In genomic region chr11:47867821-47868220, GRCh38 we compare ENCODE assay signal across 28 cellular contexts. TPM values are rescaled to one million over a fixed set of nuclear protein-coding genes. Genes with fewer than 3 reads are reported as not detected.
A peak's percentile ranks its signal among the peaks of the same experiment; 100 is the strongest.
DNase-seq lines count a peak whose midpoint lies in the region; ATAC-seq and TF ChIP-seq lines count a peak whose summit lies in the region.
"Had no signal": no experiment of that assay in that cellular context is flagged by ENCODE, and none has a peak within 500 bp of the region (broad histone marks: within the 10 kb centered on the region; RNA-seq: fewer than 3 reads in every experiment).

No MANE protein-coding gene starts in this region.

- TF ChIP-seq CTCF in HFFc6 (IDR thresholded peaks at IDR 0.05): no peak

- H3K27me3 Mint-ChIP-seq in HFFc6 (ENCODE audit: insufficient read depth): peaks cover 5% of the 10 kb centered on the region

- H3K9me3 ChIP-seq in adipocyte (ENCODE audit: control insufficient read depth, low read length): no peaks in the 10 kb centered on the region
- H3K9me3 ChIP-seq: BE2C, SK-N-SH had no signal

- no peak overlapping the region for H3K4me3 ChIP-seq in adipocyte (ENCODE audit: low read length)
- H3K4me3 ChIP-seq: GM12878, K562 had no signal

- no peak overlapping the region for H3K4me3 Mint-ChIP-seq in HFFc6
- H3K4me3 Mint-ChIP-seq: CD14-positive monocyte; CD8-positive, alpha-beta memory T cell had no signal

- no peak overlapping the region for H3K9ac ChIP-seq in adipocyte (ENCODE audit: low read length)
- H3K9ac ChIP-seq: SK-N-SH had no signal

- no peaks in the 10 kb centered on the region for H3K27me3 ChIP-seq in adipocyte (replicated peaks; ENCODE audit: control insufficient read depth, insufficient read depth, low read length)
- H3K27me3 ChIP-seq: BE2C had no signal

- ATAC-seq in HG03025 (IDR thresholded peaks at IDR 0.05; ENCODE audit: low FRiP score, unreplicated experiment): no peak
- ATAC-seq in HG03460 (IDR thresholded peaks at IDR 0.05; ENCODE audit: unreplicated experiment): no peak
- ATAC-seq: GM12878, HepG2, K562 had no signal

- no peaks in the 10 kb centered on the region for H3K9me3 Mint-ChIP-seq in HFFc6
- H3K9me3 Mint-ChIP-seq: CD8-positive, alpha-beta memory T cell had no signal

- H3K27ac Mint-ChIP-seq in HFFc6: no peak overlapping the region
- H3K27ac Mint-ChIP-seq: CD14-positive monocyte had no signal

- no peaks in the 10 kb centered on the region for H3K36me3 Mint-ChIP-seq in HFFc6 (ENCODE audit: low read depth)
- H3K36me3 Mint-ChIP-seq: CD14-positive monocyte had no signal

- H3K4me1 ChIP-seq in adipocyte (ENCODE audit: control insufficient read depth, insufficient read depth, low read length): peaks cover 35% of the 10 kb centered on the region
- H3K4me1 ChIP-seq: BE2C had no signal

- H3K36me3 ChIP-seq in adipocyte (ENCODE audit: control insufficient read depth, insufficient read depth, low read length, severe bottlenecking): no peaks in the 10 kb centered on the region
- H3K36me3 ChIP-seq: BE2C had no signal

- peaks cover 49% of the 10 kb centered on the region for H3K4me1 Mint-ChIP-seq in HFFc6 (ENCODE audit: low read depth)

- DNase-seq in AG08395 (ENCODE audit: low spot score) (peak; percentile 24), HFFc6 (peak; percentile 26), adipocyte (ENCODE audit: low read depth) (peak; percentile 30), fibroblast of peridontal ligament (ENCODE audit: extremely low read depth) (peak; percentile 43), DMS 273 treated with DMSO at 0.1 percent for 48 hours (lab: John Stamatoyannopoulos, UW) (no peak), dermis blood vessel endothelial cell (no peak)
- DNase-seq: 8988T; BE2C; CD8-positive, alpha-beta memory T cell; GDM1; HCEC 1CT; Kasumi-1; MV-4-11; NCI-H1105; NCI-H1436 treated with DMSO at 0.1 percent for 48 hours; NCI-H1930; NCI-H2107; NCI-H446; NCI-H524 treated with DMSO at 0.1 percent for 48 hours; NCI-H774; SK-N-SH; SW 1271 had no signal

RNA-seq across cellular contexts. Expression of gene NUP160, which starts 19.7 kb away (rescaled TPM):
- total RNA-seq in HFFc6 (2021; fragmentation: NEBNext Ultra II Directional; extraction: Animal tissue kit (Norgen Biotek cat#: 25700)): 10 to 100 TPM; 18.1 to 23.1 (median 20.0) TPM
- 25.9 and 38.2 TPM in 2 replicates for total RNA-seq in dermis blood vessel endothelial cell

Comparison
In these comparisons a context has a peak if more than half of its experiments do, and no peak if none do; other contexts are left out.
1. DNase-seq: peak in AG08395 (single experiment), HFFc6 (single experiment), adipocyte (single experiment) and fibroblast of peridontal ligament (single experiment); none in DMS 273 treated with DMSO at 0.1 percent for 48 hours (single experiment) and dermis blood vessel endothelial cell (single experiment).